In genomic region chr11:114298701-114299090, GRCh38 we compare ENCODE assay signal across 13 cellular contexts. TPM values are rescaled to one million over a fixed set of nuclear protein-coding genes. Genes with fewer than 3 reads are reported as not detected.
DNase-seq lines count a peak whose midpoint lies in the region; ATAC-seq and TF ChIP-seq lines count a peak whose summit lies in the region.
"Had no signal": no experiment of that assay in that cellular context is flagged by ENCODE, and none has a peak within 500 bp of the region (broad histone marks: within the 10 kb centered on the region; RNA-seq: fewer than 3 reads in every experiment).

No MANE protein-coding gene starts in this region.

- H3K79me2 ChIP-seq in PC-9 (ENCODE audit: low read depth) = no peaks in the 10 kb centered on the region

- H3K27me3 ChIP-seq in AG04450 (ENCODE audit: control insufficient read depth, insufficient read depth, low read length) (no peaks in the 10 kb centered on the region), adipocyte (replicated peaks; ENCODE audit: control insufficient read depth, insufficient read depth, low read length) (no peaks in the 10 kb centered on the region), PC-9 (ENCODE audit: insufficient read depth, low read depth) (no peaks in the 10 kb centered on the region)
- H3K27me3 ChIP-seq in effector memory CD4-positive, alpha-beta T cell (replicated peaks; ENCODE audit: control insufficient read depth, insufficient read depth, low read length, poor library complexity, severe bottlenecking) = no peaks in the 10 kb centered on the region

- no TSS peak for BruUV-seq in PC-9 (replicated peaks; lab: Mats Ljungman, UMichigan)

- H3K9ac ChIP-seq in adipocyte (ENCODE audit: low read length) = peak overlapping the region; percentile 100

- no peaks in the 10 kb centered on the region for H3K9me3 ChIP-seq in AG04450 (ENCODE audit: control insufficient read depth, insufficient read depth, low read length)
- H3K9me3 ChIP-seq in adipocyte (ENCODE audit: control insufficient read depth, low read length) = peaks cover 13% of the 10 kb centered on the region
- H3K9me3 ChIP-seq in PC-9 (ENCODE audit: insufficient read depth, low read depth) = no peaks in the 10 kb centered on the region; the same call in 1 of the 2 replicates
- H3K9me3 ChIP-seq in effector memory CD4-positive, alpha-beta T cell (ENCODE audit: control insufficient read depth, low read length) = no peaks in the 10 kb centered on the region
- H3K9me3 ChIP-seq: BE2C had no signal

- CTCF ChIA-PET in AG04450 (lab: Charles Lee) (no interaction called here), PC-9 (lab: Charles Lee) (no interaction called here)

- peak overlapping the region; percentile 67 for H3K4me3 ChIP-seq in AG04450 (ENCODE audit: low read depth, low read length)
- peak overlapping the region; percentile 82 for H3K4me3 ChIP-seq in adipocyte (ENCODE audit: low read length)
- H3K4me3 ChIP-seq in fibroblast of villous mesenchyme (ENCODE audit: low read depth, low read length) = peak overlapping the region; percentile 91
- peak overlapping the region; percentile 59 for H3K4me3 ChIP-seq in skeletal muscle cell (ENCODE audit: low read depth, low read length)
- no peak overlapping the region for H3K4me3 ChIP-seq in PC-9
- H3K4me3 ChIP-seq in effector memory CD4-positive, alpha-beta T cell (ENCODE audit: insufficient read depth, low read depth, low read length, poor library complexity, severe bottlenecking) = no peak overlapping the region
- H3K4me3 ChIP-seq: SK-N-MC had no signal

- POLR2A ChIA-PET in AG04450 (lab: Yijun Ruan, JAX) = no interaction called here
- POLR2A ChIA-PET in PC-9 (lab: Charles Lee; ENCODE audit: unreplicated experiment) = no interaction called here

- ATAC-seq in HG02588 (IDR thresholded peaks at IDR 0.05; ENCODE audit: unreplicated experiment) = no peak

- H2AFZ ChIP-seq in PC-9 = no peak overlapping the region

- H3F3A ChIP-seq in PC-9 (ENCODE audit: insufficient read depth, low read depth) = no peaks in the 10 kb centered on the region

- TF ChIP-seq CTCF in AG04450 (IDR thresholded peaks at IDR 0.05; ENCODE audit: low read depth, low read length) (no peak), fibroblast of villous mesenchyme (IDR thresholded peaks at IDR 0.05; ENCODE audit: insufficient read depth, low read depth, low read length) (no peak), PC-9 (conservative IDR thresholded peaks at IDR 0.05) (no peak)

- H3K27ac ChIP-seq in AG04450 (ENCODE audit: low read depth, low read length) (no peak overlapping the region), PC-9 (no peak overlapping the region)
- H3K27ac ChIP-seq in effector memory CD4-positive, alpha-beta T cell (ENCODE audit: insufficient read depth, low read length, poor library complexity, severe bottlenecking) = no peak overlapping the region
- H3K27ac ChIP-seq: SK-N-MC, WERI-Rb-1 had no signal

- H3K9me2 ChIP-seq in PC-9 (ENCODE audit: insufficient read depth) = no peaks in the 10 kb centered on the region

- H3K4me1 ChIP-seq in adipocyte (ENCODE audit: control insufficient read depth, insufficient read depth, low read length) = peaks cover 19% of the 10 kb centered on the region
- H3K4me1 ChIP-seq in PC-9 (replicated peaks; ENCODE audit: insufficient read depth) = peaks cover 5% of the 10 kb centered on the region; the same call in 1 of the 2 replicates
- H3K4me1 ChIP-seq in effector memory CD4-positive, alpha-beta T cell (ENCODE audit: control insufficient read depth, insufficient read depth, low read length, poor library complexity, severe bottlenecking) = no peaks in the 10 kb centered on the region
- H3K4me1 ChIP-seq: BE2C had no signal

- H3K36me3 ChIP-seq in adipocyte (ENCODE audit: control insufficient read depth, insufficient read depth, low read length, severe bottlenecking) (peaks cover 59% of the 10 kb centered on the region), PC-9 (ENCODE audit: low read depth) (no peaks in the 10 kb centered on the region)
- no peaks in the 10 kb centered on the region for H3K36me3 ChIP-seq in effector memory CD4-positive, alpha-beta T cell (ENCODE audit: control insufficient read depth, insufficient read depth, low read length)
- H3K36me3 ChIP-seq: BE2C, WERI-Rb-1 had no signal

- intact Hi-C loops in PC-9 (cut with micrococcal nuclease; ENCODE audit: unreplicated experiment) = no loop called here

- DNase-seq in AG04450 (ENCODE audit: low read depth, low spot score) (no peak), adipocyte (ENCODE audit: low read depth) (no peak), fibroblast of villous mesenchyme (ENCODE audit: low read depth) (no peak), skeletal muscle cell (ENCODE audit: low read depth) (no peak), PC-9 (no peak), putamen (ENCODE audit: low spot score) (no peak)
- no peak for DNase-seq in effector memory CD4-positive, alpha-beta T cell
- DNase-seq: activated naive CD8-positive, alpha-beta T cell treated with anti-CD3 and anti-CD28 coated beads for 36 hours; BE2C; DND-41; WERI-Rb-1 had no signal

- no peaks in the 10 kb centered on the region; the same call in 1 of the 2 replicates for H4K20me1 ChIP-seq in PC-9 (ENCODE audit: insufficient read depth)

- no peak overlapping the region for H3K4me2 ChIP-seq in PC-9

RNA-seq across cellular contexts. Expression of gene NNMT, which starts 2.5 kb away (rescaled TPM):
- 188 and 217 TPM in 2 replicates for polyA plus RNA-seq in AG04450 (2011; rRNA removed)
- 124 and 128 TPM in 2 replicates for polyA minus RNA-seq in AG04450 (2011; rRNA and poly(A)+ RNA removed)
- 505 and 713 TPM in 2 replicates for total RNA-seq in fibroblast of villous mesenchyme
- total RNA-seq in PC-9 (2021) = not detected in 2 replicates
- total RNA-seq: activated naive CD8-positive, alpha-beta T cell treated with anti-CD3 and anti-CD28 coated beads for 36 hours had no signal

Comparison
In these comparisons a context has a peak if more than half of its experiments do, and no peak if none do; other contexts are left out.
1. H3K4me3 ChIP-seq: peak in AG04450 (single experiment), adipocyte (single experiment), fibroblast of villous mesenchyme (single experiment) and skeletal muscle cell (single experiment); none in PC-9 (single experiment) and effector memory CD4-positive, alpha-beta T cell (single experiment).
2. RNA of gene NNMT, which starts 2.5 kb away (total RNA-seq): 505 to 713 TPM in fibroblast of villous mesenchyme; not detected in PC-9; every median in the first group is over 100 times any median in the second.